20 cellular contexts compared by ENCODE assay signal in the genomic region with DNA sequence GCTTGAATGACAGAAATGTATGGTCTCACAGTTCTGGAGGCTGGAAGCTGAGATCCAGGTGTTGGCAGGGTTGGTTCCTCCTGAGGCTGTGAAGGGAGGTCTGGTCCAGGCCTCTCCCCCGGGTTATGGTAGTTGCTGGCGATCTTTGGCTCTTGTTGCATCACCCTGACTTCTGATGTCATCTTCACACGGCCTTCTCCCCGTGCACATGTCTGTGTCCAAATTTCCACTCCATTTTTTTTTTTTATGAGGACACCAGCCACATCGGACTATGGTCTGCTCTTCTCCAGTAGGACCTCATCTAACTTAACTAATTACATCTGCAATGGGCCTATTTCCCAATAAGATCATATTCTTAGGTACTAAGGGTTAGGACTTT.
DNase-seq lines count a peak whose midpoint lies in the region; ATAC-seq, FAIRE-seq and TF ChIP-seq lines count a peak whose summit lies in the region.
"Had no signal": no experiment of that assay in that cellular context is flagged by ENCODE, and none has a peak within 500 bp of the region (broad histone marks: within the 10 kb centered on the region; RNA-seq: fewer than 3 reads in every experiment).

No MANE protein-coding gene starts in this region.

- H3K27me3 Mint-ChIP-seq in nephron (ENCODE audit: low read depth), result peaks cover 11% of the 10 kb centered on the region

- no peaks in the 10 kb centered on the region for H3K36me3 Mint-ChIP-seq in nephron (ENCODE audit: low read depth)

- H2AFZ ChIP-seq in H1 (ENCODE audit: low read length), result no peak overlapping the region

- H3K79me1 ChIP-seq in H1 (ENCODE audit: low read depth, low read length), result no peaks in the 10 kb centered on the region

- no peak overlapping the region for H2BK12ac ChIP-seq in H1 (ENCODE audit: low read depth, low read length)

- no peaks in the 10 kb centered on the region for H3K23me2 ChIP-seq in H1 (ENCODE audit: low read depth, low read length)

- no peak for TF ChIP-seq POLR2A in H1 (IDR thresholded peaks at IDR 0.05; ENCODE audit: control extremely low read depth in 1 of 2, low read depth in 2 of 2, low read length in 2 of 2)

- TF ChIP-seq RAD21 in H1 (IDR thresholded peaks at IDR 0.05 in 1 of 2, conservative IDR thresholded peaks at IDR 0.05 in 1 of 2; ENCODE audit: low read depth in 2 of 2, low read length in 2 of 2), result no peak

- H2BK20ac ChIP-seq in H1 (ENCODE audit: low read length), result no peak overlapping the region

- no peak for TF ChIP-seq EP300 in H1 (IDR thresholded peaks at IDR 0.05; ENCODE audit: borderline replicate concordance in 1 of 2, low read depth in 2 of 2, low read length in 2 of 2)

- H3K4ac ChIP-seq in H1 (replicated peaks; ENCODE audit: insufficient read length, low read depth, low read length), result no peak overlapping the region

- peak overlapping the region; percentile 36; the same call in 1 of the 2 replicates for H2BK5ac ChIP-seq in H1 (ENCODE audit: low read depth, low read length)

- H3K9me3 ChIP-seq in HEK293 (ENCODE audit: control insufficient read depth, insufficient read depth, low read depth, low read length), result no peaks in the 10 kb centered on the region
- H3K9me3 ChIP-seq in H1 (ENCODE audit: insufficient read depth in 2 of 2, low read depth in 1 of 2, low read length in 1 of 2), result peaks cover 0 to 2% of the 10 kb centered on the region in 2 experiments; a peak in 1 of 4 replicates
- H3K9me3 ChIP-seq: A549, Caco-2 had no signal

- no peak overlapping the region for H3K9ac ChIP-seq in H1 (replicated peaks in 1 of 4; ENCODE audit: extremely low read depth in 1 of 4, low read depth in 3 of 4, low read length in 3 of 4)

- H3K4me1 ChIP-seq in HEK293 (ENCODE audit: control insufficient read depth, insufficient read depth, low read length) (no peaks in the 10 kb centered on the region), H1 (replicated peaks in 1 of 4; ENCODE audit: control insufficient read depth in 3 of 4, insufficient read depth in 4 of 4, low read length in 3 of 4) (peaks cover 2 to 8% (median 4%) of the 10 kb centered on the region in 4 experiments; a peak in 6 of 7 replicates)
- H3K4me1 ChIP-seq: A549, Caco-2 had no signal

- TF ChIP-seq CTCF in HEK293 (tag by site-specific recombination; IDR thresholded peaks at IDR 0.05), result no peak
- TF ChIP-seq CTCF in H1 (IDR thresholded peaks at IDR 0.05; ENCODE audit: control extremely low read depth in 1 of 3, insufficient read depth in 1 of 3, low read depth in 1 of 3, low read length in 3 of 3), result no peak
- TF ChIP-seq CTCF in nephron (IDR thresholded peaks at IDR 0.05; ENCODE audit: unreplicated experiment in 3 of 3), result no peak

- no peak for FAIRE-seq in H1 (lab: Jason Lieb, UNC)
- FAIRE-seq: A549, D721Med, GM12892, GM18507 had no signal

- H3K14ac ChIP-seq in H1 (ENCODE audit: insufficient read length), result no peak overlapping the region

- H3K4me2 ChIP-seq in H1 (ENCODE audit: insufficient read depth in 1 of 2, low read depth in 2 of 2, low read length in 2 of 2), result no peak overlapping the region
- H3K4me2 ChIP-seq: A549 had no signal

- H3K4me3 ChIP-seq in HEK293 (ENCODE audit: low read depth, low read length) (no peak overlapping the region), H1 (ENCODE audit: extremely low read depth in 1 of 4, insufficient read depth in 2 of 4, low read depth in 3 of 4, low read length in 4 of 4) (no peak overlapping the region)
- H3K4me3 ChIP-seq: A549, GM23338 had no signal

- 84% methylated on average over 5 of the region's 5 CpGs; no CpG with 5 or more reads in 1 of the 2 experiments for WGBS in H1 (ENCODE audit: extremely low coverage in 1 of 2, insufficient coverage in 1 of 2, insufficient read length in 1 of 2, insufficient replicate concordance in 2 of 2, low coverage in 1 of 2, low lambda C conversion rate in 2 of 2, missing lambda C conversion rate in 1 of 2), 2 experiments

- no peak overlapping the region for H3K56ac ChIP-seq in H1 (replicated peaks; ENCODE audit: insufficient read length, low read depth, low read length)

- H4K91ac ChIP-seq in H1 (replicated peaks; ENCODE audit: insufficient read length, low read length), result no peak overlapping the region

- H3K4me1 Mint-ChIP-seq in nephron, result peaks cover 58% of the 10 kb centered on the region

- H3K18ac ChIP-seq in H1 (ENCODE audit: extremely low read depth, low read length), result no peak overlapping the region; the same call in 1 of the 2 replicates

- H3K27me3 ChIP-seq in H1 (replicated peaks in 1 of 4; ENCODE audit: control insufficient read depth in 3 of 4, extremely low read depth in 1 of 4, insufficient read depth in 3 of 4, low read length in 3 of 4), result no peaks in the 10 kb centered on the region

- H3K27ac Mint-ChIP-seq in nephron, result peak overlapping the region in 2 of 3 experiments; percentile 27 to 32
- H3K27ac Mint-ChIP-seq: CD4-positive, alpha-beta T cell had no signal

- H4K5ac ChIP-seq in H1 (ENCODE audit: insufficient read length, low read depth, low read length), result no peak overlapping the region

- no peaks in the 10 kb centered on the region for H4K20me1 ChIP-seq in H1 (replicated peaks in 1 of 2; ENCODE audit: control insufficient read depth in 1 of 2, insufficient read depth in 2 of 2, low read length in 2 of 2)

- ATAC-seq in left lobe of liver, result peak; percentile 42
- ATAC-seq in GM21423 (IDR thresholded peaks at IDR 0.05; ENCODE audit: unreplicated experiment), result no peak
- ATAC-seq: A549, HCT116 had no signal

- no peak overlapping the region for H3K23ac ChIP-seq in H1 (ENCODE audit: insufficient read length)

- DNase-seq in H1 (ENCODE audit: low read depth in 1 of 2, low spot score in 2 of 2), result no peak
- DNase-seq in left lobe of liver (ENCODE audit: low spot score), result no peak
- no peak for DNase-seq in ecto neural progenitor cell (ENCODE audit: low spot score)
- DNase-seq in DMS53 treated with DMSO at 0.1 percent for 48 hours (lab: John Stamatoyannopoulos, UW; ENCODE audit: unreplicated experiment), result no peak
- DNase-seq: AML-193; Caco-2; CD4-positive, alpha-beta T cell; DMS79; GDM1 had no signal

- no peak overlapping the region for H3K4me3 Mint-ChIP-seq in nephron
- H3K4me3 Mint-ChIP-seq: CD4-positive, alpha-beta T cell; GM23338 had no signal

- no peak overlapping the region for H4K8ac ChIP-seq in H1 (ENCODE audit: extremely low read depth, insufficient read depth, low read length)

- peak overlapping the region; percentile 52 for H2BK120ac ChIP-seq in H1 (replicated peaks; ENCODE audit: low read depth, low read length)

- no peaks in the 10 kb centered on the region for H3K9me3 Mint-ChIP-seq in nephron
- H3K9me3 Mint-ChIP-seq: CD4-positive, alpha-beta T cell had no signal

- H3K36me3 ChIP-seq in HEK293 (ENCODE audit: control insufficient read depth in 2 of 2, insufficient read depth in 1 of 2, low read length in 2 of 2) (no peaks in the 10 kb centered on the region), H1 (ENCODE audit: control insufficient read depth in 2 of 4, insufficient read depth in 4 of 4, low read length in 3 of 4) (no peaks in the 10 kb centered on the region; a peak in 1 of 8 replicates)

- CTCF ChIA-PET in HEK293 (lab: Yijun Ruan, JAX) (no interaction called here), H1 (lab: Charles Lee; ENCODE audit: partially characterized antibody) (no interaction called here)

- peak overlapping the region; percentile 43; the same call in 1 of the 2 replicates for H2AK5ac ChIP-seq in H1 (ENCODE audit: low read depth, low read length)

- H2BK15ac ChIP-seq in H1 (ENCODE audit: low read length), result no peak overlapping the region

- no peak overlapping the region for H3K27ac ChIP-seq in HEK293 (ENCODE audit: extremely low read depth, low read depth, low read length)
- H3K27ac ChIP-seq in H1 (ENCODE audit: low read depth, low read length), result no peak overlapping the region
- H3K27ac ChIP-seq: 22Rv1, A549, C4-2B had no signal

- POLR2A ChIA-PET in HEK293 (lab: Yijun Ruan, JAX), result no interaction called here
- POLR2A ChIA-PET in H1 (lab: Charles Lee; ENCODE audit: partially characterized antibody), result no interaction called here

- H3K79me2 ChIP-seq in H1 (ENCODE audit: control insufficient read depth in 1 of 2, insufficient read depth in 2 of 2, low read length in 2 of 2), result no peaks in the 10 kb centered on the region

TF ChIP-seq in HEK293, 187 proteins besides CTCF, POLR2A, EP300 and RAD21 (continues in another document):
- TF ChIP-seq ZNF341 (tag by site-specific recombination; IDR thresholded peaks at IDR 0.05; ENCODE audit: low read depth) (no peak), SCRT1 (tag by site-specific recombination; IDR thresholded peaks at IDR 0.05; ENCODE audit: borderline replicate concordance) (no peak), ZNF548 (tag by site-specific recombination; IDR thresholded peaks at IDR 0.05) (0 out of 2 replicates have a peak, but pooled peaks have one; percentile 31), GLIS2 (tag by site-specific recombination; IDR thresholded peaks at IDR 0.05) (no peak)
- TF ChIP-seq, protein P1, sequence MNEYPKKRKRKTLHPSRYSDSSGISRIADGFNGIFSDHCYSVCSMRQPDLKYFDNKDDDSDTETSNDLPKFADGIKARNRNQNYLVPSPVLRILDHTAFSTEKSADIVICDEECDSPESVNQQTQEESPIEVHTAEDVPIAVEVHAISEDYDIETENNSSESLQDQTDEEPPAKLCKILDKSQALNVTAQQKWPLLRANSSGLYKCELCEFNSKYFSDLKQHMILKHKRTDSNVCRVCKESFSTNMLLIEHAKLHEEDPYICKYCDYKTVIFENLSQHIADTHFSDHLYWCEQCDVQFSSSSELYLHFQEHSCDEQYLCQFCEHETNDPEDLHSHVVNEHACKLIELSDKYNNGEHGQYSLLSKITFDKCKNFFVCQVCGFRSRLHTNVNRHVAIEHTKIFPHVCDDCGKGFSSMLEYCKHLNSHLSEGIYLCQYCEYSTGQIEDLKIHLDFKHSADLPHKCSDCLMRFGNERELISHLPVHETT (tag by site-specific recombination; IDR thresholded peaks at IDR 0.05), result no peak

TF ChIP-seq in H1, 55 proteins besides CTCF, POLR2A, EP300 and RAD21 (continues in another document):
- TF ChIP-seq SP4 (IDR thresholded peaks at IDR 0.05; ENCODE audit: low read length) (no peak), CREB1 (IDR thresholded peaks at IDR 0.05) (no peak)
